Comparison of ENCODE assay signal across 8 cellular contexts in the genomic region with DNA sequence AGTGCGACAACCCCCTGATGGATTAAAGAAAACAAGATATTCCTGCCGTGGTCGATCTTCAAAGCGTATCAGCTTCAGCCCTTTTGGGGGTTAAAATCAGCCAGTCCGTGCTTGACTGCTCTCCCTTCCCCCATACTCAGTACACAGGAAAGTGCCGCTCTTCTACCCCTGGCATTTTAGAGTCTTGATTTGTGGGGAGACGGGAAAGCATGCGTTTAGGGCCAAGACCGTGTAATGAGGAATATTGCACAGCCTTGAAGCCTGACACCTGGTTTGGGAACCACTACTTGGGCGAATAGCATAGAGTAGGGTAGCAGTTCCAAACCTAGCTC. TPM values are rescaled to one million over a fixed set of nuclear protein-coding genes. Genes with fewer than 3 reads are reported as not detected.
DNase-seq lines count a peak whose midpoint lies in the region; ATAC-seq and TF ChIP-seq lines count a peak whose summit lies in the region.

No MANE protein-coding gene starts in this region.

- intact Hi-C loops in IMR-90 (cut with micrococcal nuclease), result loop anchor here (10.0 kb wide), 1 partner anchor 58 kb away; no protein-coding TSS in a partner anchor
- intact Hi-C loops in colonic mucosa (cut with DNase I), result no loop called here

- H3K14ac ChIP-seq in IMR-90 (replicated peaks; ENCODE audit: low read depth, low read length), result peak overlapping the region; percentile 49; the same call in 1 of the 2 replicates

- peak overlapping the region; percentile 61 for H3K4me3 ChIP-seq in BJ (ENCODE audit: low read depth, low read length)
- peak overlapping the region; percentile 85 for H3K4me3 ChIP-seq in IMR-90 (ENCODE audit: insufficient read depth, low read depth, low read length)
- peak overlapping the region; percentile 92 for H3K4me3 ChIP-seq in colonic mucosa

- no peak overlapping the region for H2AK5ac ChIP-seq in IMR-90 (ENCODE audit: low read depth, low read length)

- peak overlapping the region; percentile 98 to 99 for H3K27ac Mint-ChIP-seq in natural killer cell treated with Interleukin-12 subunit alpha and Interleukin-12 subunit beta and Interleukin-15 and Interleukin-18, amount 100 ng/mL, for 72 hours

- no peak for TF ChIP-seq CTCF in BJ (IDR thresholded peaks at IDR 0.05; ENCODE audit: insufficient read depth, low read depth, low read length)
- TF ChIP-seq CTCF in IMR-90 (conservative IDR thresholded peaks at IDR 0.05; ENCODE audit: low read depth, low read length), result no peak
- no peak for TF ChIP-seq CTCF in colonic mucosa (IDR thresholded peaks at IDR 0.05)

- POLR2A ChIA-PET in BJ (lab: Charles Lee), result no interaction called here
- POLR2A ChIA-PET in IMR-90 (lab: Charles Lee; ENCODE audit: unreplicated experiment), result no interaction called here

- peak overlapping the region; percentile 31; the same call in 1 of the 2 replicates for H3K4ac ChIP-seq in IMR-90 (ENCODE audit: low read depth, low read length)

- H2BK15ac ChIP-seq in IMR-90 (ENCODE audit: low read depth, low read length), result no peak overlapping the region

- DNase-seq in BJ (ENCODE audit: low read depth) (no peak), IMR-90 (no peak), colonic mucosa (no peak), 8988T (no peak)
- no peak for DNase-seq in natural killer cell treated with Interleukin-12 subunit alpha and Interleukin-12 subunit beta and Interleukin-15 and Interleukin-18, amount 100 ng/mL, for 72 hours (ENCODE audit: low spot score)
- DNase-seq in stimulated activated naive CD4-positive, alpha-beta T cell (lab: John Stamatoyannopoulos, UW), result no peak
- no peak for DNase-seq in activated CD4-positive, CD25-positive, alpha-beta regulatory T cell treated with anti-CD3 and anti-CD28 coated beads, Interleukin-2, amount 50 U/mL, for 72 hours

- H3K27me3 Mint-ChIP-seq in natural killer cell treated with Interleukin-12 subunit alpha and Interleukin-12 subunit beta and Interleukin-15 and Interleukin-18, amount 100 ng/mL, for 72 hours, result peaks cover 2% of the 10 kb centered on the region in 2 donors

- H3K9me3 ChIP-seq in IMR-90 (ENCODE audit: control insufficient read depth, insufficient read depth, low read length) (no peaks in the 10 kb centered on the region), colonic mucosa (no peaks in the 10 kb centered on the region)

- ATAC-seq in IMR-90 (ENCODE audit: low read depth) (peak; percentile 10; the same call in 1 of the 2 replicates), HG03469 (IDR thresholded peaks at IDR 0.05; ENCODE audit: unreplicated experiment) (no peak)
- peak; percentile 7 to 13 for ATAC-seq in natural killer cell treated with Interleukin-12 subunit alpha and Interleukin-12 subunit beta and Interleukin-15 and Interleukin-18, amount 100 ng/mL, for 72 hours

- in situ Hi-C loops in IMR-90 (cut with MboI; ENCODE audit: low sequenced_read_pairs), result no loop called here

- WGBS in IMR-90 (ENCODE audit: extremely low coverage in 2 of 2, insufficient read length in 1 of 2), 2 experiments, result no CpG with 5 or more reads among the region's 10 CpGs

- CTCF ChIA-PET in BJ (lab: Yijun Ruan, JAX) (no interaction called here), IMR-90 (lab: Yijun Ruan, JAX) (no interaction called here)

- no peak for TF ChIP-seq RAD21 in IMR-90 (IDR thresholded peaks at IDR 0.05; ENCODE audit: low read length)

- no peak overlapping the region for H2BK20ac ChIP-seq in IMR-90 (ENCODE audit: low read depth, low read length)

- H4K91ac ChIP-seq in IMR-90 (ENCODE audit: insufficient read depth, low read depth, low read length), result 0 out of 2 replicates have a peak overlapping the region, but pooled peaks have one; percentile 60

- no peaks in the 10 kb centered on the region for H3K36me3 Mint-ChIP-seq in natural killer cell treated with Interleukin-12 subunit alpha and Interleukin-12 subunit beta and Interleukin-15 and Interleukin-18, amount 100 ng/mL, for 72 hours

- H3K9me3 Mint-ChIP-seq in natural killer cell treated with Interleukin-12 subunit alpha and Interleukin-12 subunit beta and Interleukin-15 and Interleukin-18, amount 100 ng/mL, for 72 hours, result no peaks in the 10 kb centered on the region

- H3K23ac ChIP-seq in IMR-90 (ENCODE audit: low read depth, low read length), result no peak overlapping the region

- no peaks in the 10 kb centered on the region for H3K27me3 ChIP-seq in BJ (ENCODE audit: control insufficient read depth, insufficient read depth, low read length)
- H3K27me3 ChIP-seq in IMR-90 (ENCODE audit: control insufficient read depth, insufficient read depth, low read length), result peaks cover 2% of the 10 kb centered on the region
- no peaks in the 10 kb centered on the region for H3K27me3 ChIP-seq in colonic mucosa

- peaks cover 2% of the 10 kb centered on the region for H3K4me1 ChIP-seq in IMR-90 (ENCODE audit: control insufficient read depth, insufficient read depth, low read length)
- peaks cover 4% of the 10 kb centered on the region for H3K4me1 ChIP-seq in colonic mucosa

- H2BK5ac ChIP-seq in IMR-90 (ENCODE audit: low read depth, low read length, poor library complexity, severe bottlenecking), result peak overlapping the region; percentile 54

- H3K4me3 Mint-ChIP-seq in natural killer cell treated with Interleukin-12 subunit alpha and Interleukin-12 subunit beta and Interleukin-15 and Interleukin-18, amount 100 ng/mL, for 72 hours, result peak overlapping the region; percentile 100

- H3K9me1 ChIP-seq in IMR-90 (ENCODE audit: insufficient read depth, low read length), result 0 out of 2 replicates have a peak, but pooled peaks cover 4% of the 10 kb centered on the region

- H3K4me1 Mint-ChIP-seq in natural killer cell treated with Interleukin-12 subunit alpha and Interleukin-12 subunit beta and Interleukin-15 and Interleukin-18, amount 100 ng/mL, for 72 hours (ENCODE audit: low read depth in 2 of 2), result peaks cover 22 to 32% of the 10 kb centered on the region in 2 donors

- H2AFZ ChIP-seq in IMR-90 (replicated peaks; ENCODE audit: low read length, poor library complexity), result peak overlapping the region; percentile 98

- dilution Hi-C loops in IMR-90 (cut with HindIII; ENCODE audit: low sequenced_read_pairs, unreplicated experiment), result no loop called here

- H3K18ac ChIP-seq in IMR-90 (ENCODE audit: low read depth, low read length), result no peak overlapping the region

- H2AK9ac ChIP-seq in IMR-90 (replicated peaks; ENCODE audit: low read depth, low read length, poor library complexity), result peak overlapping the region; percentile 98

- H2BK120ac ChIP-seq in IMR-90 (ENCODE audit: low read depth, low read length), result no peak overlapping the region

- H3K36me3 ChIP-seq in BJ (ENCODE audit: control insufficient read depth, insufficient read depth, low read length) (no peaks in the 10 kb centered on the region), IMR-90 (ENCODE audit: control insufficient read depth, insufficient read depth, low read length) (no peaks in the 10 kb centered on the region), colonic mucosa (no peaks in the 10 kb centered on the region)

- BruUV-seq in IMR-90 (replicated peaks; lab: Mats Ljungman, UMichigan), result no TSS peak

- 0 out of 2 replicates have a peak, but pooled peaks cover 1% of the 10 kb centered on the region for H4K20me1 ChIP-seq in IMR-90 (ENCODE audit: insufficient read depth, low read length)

- peaks cover 15 to 41% of the 10 kb centered on the region in 2 experiments for H3K79me1 ChIP-seq in IMR-90 (ENCODE audit: low read depth in 1 of 2, low read length in 2 of 2)

- TF ChIP-seq POLR2A in IMR-90 (IDR thresholded peaks at IDR 0.05; ENCODE audit: low read depth, low read length), result no peak

- peak overlapping the region; percentile 90 to 98 for H4K8ac ChIP-seq in IMR-90 (ENCODE audit: low read depth in 2 of 2, low read length in 2 of 2)

- peak overlapping the region; percentile 62 for H3K9ac ChIP-seq in IMR-90 (ENCODE audit: low read depth, low read length)
- peak overlapping the region; percentile 75 to 85 for H3K9ac ChIP-seq in colonic mucosa (ENCODE audit: low read depth in 2 of 2, low read length in 2 of 2)

- peak overlapping the region; percentile 38 for H3K56ac ChIP-seq in IMR-90 (ENCODE audit: extremely low read depth, insufficient read depth, low read length)

- peak overlapping the region; percentile 57 for H4K5ac ChIP-seq in IMR-90 (ENCODE audit: low read depth, low read length)

- H3K27ac ChIP-seq in IMR-90 (ENCODE audit: insufficient read depth, low read length), result peak overlapping the region; percentile 54
- no peak overlapping the region for H3K27ac ChIP-seq in colonic mucosa

- peak overlapping the region; percentile 87 for H3K4me2 ChIP-seq in IMR-90 (ENCODE audit: low read depth, low read length)

TF ChIP-seq in IMR-90, 13 proteins besides CTCF, POLR2A, EP300 and RAD21 (continues in another document):
- TF ChIP-seq SMC3 (IDR thresholded peaks at IDR 0.05; ENCODE audit: low read depth, low read length), result no peak
- no peak for TF ChIP-seq MAFK (IDR thresholded peaks at IDR 0.05; ENCODE audit: low read depth, low read length)
- TF ChIP-seq NFE2L2 (IDR thresholded peaks at IDR 0.05; ENCODE audit: low read depth, low read length), result no peak

RNA-seq across cellular contexts. Expression of a gene that starts 0.5 kb away (rescaled TPM):
- 37.2 and 44.2 TPM in 2 replicates for polyA plus RNA-seq in BJ (2011; rRNA removed)
- polyA minus RNA-seq in BJ (2011; rRNA and poly(A)+ RNA removed), result 34.5 and 45.2 TPM in 2 replicates
- 16.7 and 16.8 TPM in 2 replicates for total RNA-seq in IMR-90 (2012; rRNA removed)
- polyA plus RNA-seq in IMR-90 (2012; rRNA removed), result 36.7 and 38.0 TPM in 2 replicates
- polyA plus RNA-seq in IMR-90 (2012; cell fraction: cytosol; rRNA removed), result 16.6 and 19.1 TPM in 2 replicates
- 58.0 and 58.3 TPM in 2 replicates for polyA plus RNA-seq in IMR-90 (2012; cell fraction: nucleus; rRNA removed; ENCODE audit: low replicate concordance)
- 10 to 100 TPM; 21.3 to 32.7 TPM for total RNA-seq in colonic mucosa
- 10 to 100 TPM; 69.4 to 73.0 TPM for total RNA-seq in natural killer cell treated with Interleukin-12 subunit alpha and Interleukin-12 subunit beta and Interleukin-15 and Interleukin-18, amount 100 ng/mL, for 72 hours

RNA-seq across cellular contexts. Expression of a gene that starts 29.0 kb away (rescaled TPM):
- polyA plus RNA-seq in BJ (2011; rRNA removed), result 0.10 TPM in 1 of 2 replicates, not detected in the other
- 0.09 TPM in 1 of 2 replicates, not detected in the other for polyA minus RNA-seq in BJ (2011; rRNA and poly(A)+ RNA removed)
- under 0.01 TPM in 2 replicates for total RNA-seq in IMR-90 (2012; rRNA removed)
- polyA plus RNA-seq in IMR-90 (2012; rRNA removed), result 0.03 and 0.04 TPM in 2 replicates
- 0.02 TPM in 1 of 2 replicates, not detected in the other for polyA plus RNA-seq in IMR-90 (2012; cell fraction: cytosol; rRNA removed)
- polyA plus RNA-seq in IMR-90 (2012; cell fraction: nucleus; rRNA removed; ENCODE audit: low replicate concordance), result 0.05 and 0.06 TPM in 2 replicates
- total RNA-seq in colonic mucosa, result not detected
- total RNA-seq in natural killer cell treated with Interleukin-12 subunit alpha and Interleukin-12 subunit beta and Interleukin-15 and Interleukin-18, amount 100 ng/mL, for 72 hours, result 1 to 10 TPM; 3.2 to 4.6 TPM

RNA-seq across cellular contexts. Expression of a gene that starts 52.3 kb away (rescaled TPM):
- polyA plus RNA-seq in BJ (2011; rRNA removed) (not detected in 2 replicates), IMR-90 (2012; rRNA removed) (not detected in 2 replicates)
- not detected in 2 replicates for polyA minus RNA-seq in BJ (2011; rRNA and poly(A)+ RNA removed)
- total RNA-seq in IMR-90 (2012; rRNA removed) (not detected in 2 replicates), colonic mucosa (not detected)
- not detected in 2 replicates for polyA plus RNA-seq in IMR-90 (2012; cell fraction: cytosol; rRNA removed)
- polyA plus RNA-seq in IMR-90 (2012; cell fraction: nucleus; rRNA removed; ENCODE audit: low replicate concordance), result not detected in 2 replicates
- not detected for total RNA-seq in natural killer cell treated with Interleukin-12 subunit alpha and Interleukin-12 subunit beta and Interleukin-15 and Interleukin-18, amount 100 ng/mL, for 72 hours
